ENCODE assay signal across 8 cellular contexts in the genomic region with DNA sequence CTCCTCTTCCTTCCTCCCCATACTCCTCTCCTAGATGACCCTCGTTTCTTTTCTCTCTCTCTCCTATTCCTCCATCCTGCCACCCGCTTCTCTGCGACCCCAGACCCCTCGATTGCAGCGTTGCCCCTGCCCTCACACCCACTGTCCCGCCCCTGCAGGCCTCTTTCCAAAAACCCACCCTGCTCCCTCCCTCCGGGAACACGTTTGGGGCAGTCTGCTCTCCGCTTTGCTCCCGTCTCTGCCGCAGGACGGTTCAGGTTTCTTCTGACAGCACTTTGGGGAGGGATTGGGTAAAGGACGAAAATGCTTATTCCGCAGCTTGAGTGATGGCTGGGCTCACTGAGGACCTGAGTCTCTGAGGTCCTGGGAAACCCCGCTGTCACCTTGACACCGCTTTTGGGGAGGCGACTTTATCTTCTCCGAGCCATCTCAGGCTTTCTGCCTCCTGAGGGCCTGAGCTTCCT.
DNase-seq lines count a peak whose midpoint lies in the region; ATAC-seq and TF ChIP-seq lines count a peak whose summit lies in the region.

No MANE protein-coding gene starts in this region.

- peak overlapping the region; percentile 71 for H3K27ac ChIP-seq in SU-DHL-6 (ENCODE audit: low read depth, low read length)

- H2AFZ ChIP-seq in SU-DHL-6 (ENCODE audit: low read depth, low read length, severe bottlenecking), result peak overlapping the region; percentile 46

- TF ChIP-seq CTCF in GM12875 (IDR thresholded peaks at IDR 0.05; ENCODE audit: borderline replicate concordance, insufficient read depth, low read depth, low read length), result no peak
- TF ChIP-seq CTCF in SU-DHL-6 (IDR thresholded peaks at IDR 0.05; ENCODE audit: insufficient read depth, low read length, poor library complexity, severe bottlenecking), result no peak

- no peaks in the 10 kb centered on the region for H3K36me3 ChIP-seq in SU-DHL-6 (ENCODE audit: low read length)

- no peaks in the 10 kb centered on the region for H3K9me3 Mint-ChIP-seq in stimulated activated effector memory CD8-positive, alpha-beta T cell treated with anti-CD3 and anti-CD28 coated beads, Interleukin-12 subunit alpha, Interleukin-12 subunit beta, amount 100 ng/mL, for 72 hours

- peak overlapping the region; percentile 97 for H3K27ac Mint-ChIP-seq in stimulated activated effector memory CD8-positive, alpha-beta T cell treated with anti-CD3 and anti-CD28 coated beads, Interleukin-12 subunit alpha, Interleukin-12 subunit beta, amount 100 ng/mL, for 72 hours

- H3K4me1 Mint-ChIP-seq in stimulated activated effector memory CD8-positive, alpha-beta T cell treated with anti-CD3 and anti-CD28 coated beads, Interleukin-12 subunit alpha, Interleukin-12 subunit beta, amount 100 ng/mL, for 72 hours, result peaks cover 17% of the 10 kb centered on the region

- H3K9me3 ChIP-seq in SU-DHL-6 (ENCODE audit: insufficient read depth, low read length), result no peaks in the 10 kb centered on the region

- no peaks in the 10 kb centered on the region for H3K27me3 ChIP-seq in SU-DHL-6 (ENCODE audit: low read length)

- DNase-seq in central memory CD4-positive, alpha-beta T cell, result peak; percentile 42
- DNase-seq in left kidney (ENCODE audit: low read depth, low spot score), result peak; percentile 54
- peak; percentile 15 to 74 for DNase-seq in stimulated activated effector memory CD8-positive, alpha-beta T cell treated with anti-CD3 and anti-CD28 coated beads, Interleukin-12 subunit alpha, Interleukin-12 subunit beta, amount 100 ng/mL, for 72 hours (ENCODE audit: low spot score in 2 of 2)
- no peak for DNase-seq in NCI-H1930 (lab: John Stamatoyannopoulos, UW)
- DNase-seq in NCI-H2081 (lab: John Stamatoyannopoulos, UW), result no peak

- peak overlapping the region; percentile 100 for H3K4me3 Mint-ChIP-seq in stimulated activated effector memory CD8-positive, alpha-beta T cell treated with anti-CD3 and anti-CD28 coated beads, Interleukin-12 subunit alpha, Interleukin-12 subunit beta, amount 100 ng/mL, for 72 hours

- H3K4me2 ChIP-seq in SU-DHL-6 (ENCODE audit: low read depth, low read length, poor library complexity, severe bottlenecking), result peak overlapping the region; percentile 76

- H3K9me2 ChIP-seq in SU-DHL-6 (replicated peaks; ENCODE audit: insufficient read depth, low read length), result no peaks in the 10 kb centered on the region

- H3K79me2 ChIP-seq in SU-DHL-6 (ENCODE audit: insufficient read depth, low read length), result peaks cover 52% of the 10 kb centered on the region

- H4K20me1 ChIP-seq in SU-DHL-6 (ENCODE audit: low read depth, low read length), result no peaks in the 10 kb centered on the region; the same call in 1 of the 2 replicates

- ATAC-seq in HG02610 (IDR thresholded peaks at IDR 0.05; ENCODE audit: unreplicated experiment), result peak; percentile 29
- peak; percentile 65 for ATAC-seq in stimulated activated effector memory CD8-positive, alpha-beta T cell treated with anti-CD3 and anti-CD28 coated beads, Interleukin-12 subunit alpha, Interleukin-12 subunit beta, amount 100 ng/mL, for 72 hours

- H3K36me3 Mint-ChIP-seq in stimulated activated effector memory CD8-positive, alpha-beta T cell treated with anti-CD3 and anti-CD28 coated beads, Interleukin-12 subunit alpha, Interleukin-12 subunit beta, amount 100 ng/mL, for 72 hours, result peaks cover 52% of the 10 kb centered on the region

- peak overlapping the region; percentile 93 for H3K9ac ChIP-seq in SU-DHL-6 (ENCODE audit: low read length)

- H3F3A ChIP-seq in SU-DHL-6 (ENCODE audit: insufficient read depth), result peaks cover 8% of the 10 kb centered on the region; the same call in 1 of the 2 replicates

- H3K4me3 ChIP-seq in GM12875 (ENCODE audit: low read depth, low read length) (peak overlapping the region; percentile 73), SU-DHL-6 (ENCODE audit: insufficient read depth, low read length, poor library complexity, severe bottlenecking) (peak overlapping the region; percentile 97)

Comparison
In these comparisons a context has a peak if more than half of its experiments do, and no peak if none do; other contexts are left out.
1. DNase-seq: peak in central memory CD4-positive, alpha-beta T cell (single experiment), left kidney (single experiment) and stimulated activated effector memory CD8-positive, alpha-beta T cell treated with anti-CD3 and anti-CD28 coated beads, Interleukin-12 subunit alpha, Interleukin-12 subunit beta, amount 100 ng/mL, for 72 hours (2 of 2); none in NCI-H1930 (0 of 2) and NCI-H2081 (0 of 2).